11 cellular contexts compared by ENCODE assay signal in the genomic region with DNA sequence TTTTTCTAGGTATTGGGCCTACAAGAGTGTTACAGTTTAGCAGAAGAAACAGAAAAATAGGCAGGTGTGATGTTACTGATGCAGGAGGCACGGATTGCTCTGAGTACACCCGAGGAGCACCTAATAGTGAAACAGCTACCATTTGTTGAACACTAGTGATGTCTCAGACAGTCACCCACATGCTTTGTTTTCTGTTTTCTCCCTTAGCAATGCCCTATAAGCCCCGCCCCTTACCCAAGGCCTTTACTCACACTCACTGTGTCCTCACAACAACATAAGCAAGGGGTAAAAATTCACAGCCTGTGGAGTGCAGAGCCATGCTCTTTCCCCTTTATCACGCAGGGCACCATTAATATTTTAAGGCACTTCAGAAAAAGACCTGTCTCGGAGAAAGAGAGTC. TPM values are rescaled to one million over a fixed set of nuclear protein-coding genes. Genes with fewer than 3 reads are reported as not detected.
DNase-seq lines count a peak whose midpoint lies in the region; ATAC-seq and TF ChIP-seq lines count a peak whose summit lies in the region.
"Had no signal": no experiment of that assay in that cellular context is flagged by ENCODE, and none has a peak within 500 bp of the region (broad histone marks: within the 10 kb centered on the region; RNA-seq: fewer than 3 reads in every experiment).

No MANE protein-coding gene starts in this region.

- H3K56ac ChIP-seq in mesendoderm (ENCODE audit: low read length), result no peak overlapping the region

- no peak for TF ChIP-seq CTCF in foreskin keratinocyte (conservative IDR thresholded peaks at IDR 0.05)
- TF ChIP-seq CTCF in vagina (IDR thresholded peaks at IDR 0.05), result no peak

- no peak overlapping the region for H2AK5ac ChIP-seq in mesendoderm (ENCODE audit: low read length)

- no peaks in the 10 kb centered on the region for H3K79me1 ChIP-seq in mesendoderm (ENCODE audit: low read length)

- no peak overlapping the region for H2BK120ac ChIP-seq in mesendoderm (ENCODE audit: low read depth, low read length)

- H4K5ac ChIP-seq in mesendoderm (ENCODE audit: low read length), result no peak overlapping the region

- H3K27me3 ChIP-seq in foreskin keratinocyte, result no peaks in the 10 kb centered on the region
- no peaks in the 10 kb centered on the region for H3K27me3 ChIP-seq in vagina
- H3K27me3 ChIP-seq in mesendoderm (ENCODE audit: insufficient read depth, low read length, poor library complexity), result no peaks in the 10 kb centered on the region

- H4K8ac ChIP-seq in mesendoderm (ENCODE audit: low read depth, low read length), result no peak overlapping the region

- peak; percentile 44 for DNase-seq in stimulated activated CD4-positive, alpha-beta T cell treated with anti-CD3 and anti-CD28 coated beads, Interleukin-1b, Interleukin-23, amount 100 ng/mL, for 48 hours
- DNase-seq in stimulated activated CD4-positive, alpha-beta T cell treated with anti-CD3 and anti-CD28 coated beads, Interleukin-12 subunit alpha, Interleukin-12 subunit beta, amount 100 ng/mL, for 4 hours, result no peak
- DNase-seq in SK-MEL-5 (ENCODE audit: low read depth, low spot score), result peak; percentile 57
- DNase-seq in foreskin keratinocyte, result peak; percentile 88 to 94
- DNase-seq in vagina (ENCODE audit: extremely low spot score in 2 of 2), result no peak
- no peak for DNase-seq in mesendoderm
- DNase-seq in NCI-H526 (lab: John Stamatoyannopoulos, UW), result no peak
- no peak for DNase-seq in NCI-H1048 (lab: John Stamatoyannopoulos, UW)
- DNase-seq: C1 segment of cervical spinal cord, SHP77 treated with DMSO at 0.1 percent for 48 hours had no signal

- H3K23ac ChIP-seq in mesendoderm (ENCODE audit: low read length), result no peak overlapping the region

- no peaks in the 10 kb centered on the region for H3K79me2 ChIP-seq in mesendoderm (ENCODE audit: control insufficient read depth, insufficient read depth, low read length)

- no peaks in the 10 kb centered on the region for H3K9me3 ChIP-seq in vagina

- no peak overlapping the region for H3K9ac ChIP-seq in mesendoderm (ENCODE audit: low read length)

- no CpG with 5 or more reads among the region's 5 CpGs for WGBS in mesendoderm (ENCODE audit: extremely low coverage, insufficient coverage, low lambda C conversion rate)

- H3K4ac ChIP-seq in mesendoderm (ENCODE audit: low read depth, low read length), result no peak overlapping the region

- H3K36me3 ChIP-seq in vagina, result no peaks in the 10 kb centered on the region
- no peaks in the 10 kb centered on the region for H3K36me3 ChIP-seq in mesendoderm (ENCODE audit: control insufficient read depth, insufficient read depth, low read length)

- no peak for TF ChIP-seq POLR2A in vagina (IDR thresholded peaks at IDR 0.05)

- no peak overlapping the region for H2BK15ac ChIP-seq in mesendoderm (replicated peaks; ENCODE audit: low read depth)

- in situ Hi-C loops in SK-MEL-5 (cut with HindIII; ENCODE audit: low pct_unique_long_range_greater_than_20kb, low sequenced_read_pairs), result no loop called here

- no peak overlapping the region for H2BK5ac ChIP-seq in mesendoderm (ENCODE audit: low read length)

- peaks cover 26% of the 10 kb centered on the region for H3K4me1 ChIP-seq in foreskin keratinocyte
- peaks cover 20% of the 10 kb centered on the region for H3K4me1 ChIP-seq in vagina
- no peaks in the 10 kb centered on the region for H3K4me1 ChIP-seq in mesendoderm (ENCODE audit: control insufficient read depth, low read depth, low read length)

- ATAC-seq in foreskin keratinocyte, result peak; percentile 86
- ATAC-seq: stimulated activated memory B cell treated with anti-CD40 and anti-IgM and Interleukin-4, amounts not matched to agents 10 μg/mL and 1 μg/mL and 100 μg/mL, for 72 hours had no signal

- intact Hi-C loops in vagina (cut with DNase I), result no loop called here

- no peak overlapping the region for H3K18ac ChIP-seq in mesendoderm (ENCODE audit: low read length)

- peak overlapping the region; percentile 99 for H3K27ac ChIP-seq in foreskin keratinocyte
- H3K27ac ChIP-seq in vagina, result peak overlapping the region; percentile 62
- no peak overlapping the region for H3K27ac ChIP-seq in mesendoderm (ENCODE audit: low read depth, low read length)

- H3K4me2 ChIP-seq in mesendoderm (ENCODE audit: low read length), result no peak overlapping the region

- no peak overlapping the region for H3K4me3 ChIP-seq in vagina
- H3K4me3 ChIP-seq in mesendoderm (ENCODE audit: low read length), result no peak overlapping the region

RNA-seq across cellular contexts. Expression of a gene that starts 25.7 kb away (rescaled TPM):
- total RNA-seq in SK-MEL-5 (2014; rRNA removed; shearing (Covaris generic)), result 55.1 and 56.4 TPM in 2 replicates
- polyA plus RNA-seq in SK-MEL-5 (2015; cell fraction: cytosol; rRNA removed), result 196 and 229 TPM in 2 replicates
- 73.7 and 81.6 TPM in 2 replicates for polyA plus RNA-seq in SK-MEL-5 (2015; cell fraction: nucleus; rRNA removed)
- total RNA-seq in foreskin keratinocyte (72.8 and 73.9 TPM in 2 replicates), vagina (39.3 TPM)
- polyA plus RNA-seq in foreskin keratinocyte, result 38.7 and 44.5 TPM in 2 replicates
- polyA plus RNA-seq in mesendoderm (2013, experiment 1 of 2), result 148 TPM
- 159 TPM for polyA plus RNA-seq in mesendoderm (2013, experiment 2 of 2)

RNA-seq across cellular contexts. Expression of a gene that starts 50.1 kb away (rescaled TPM):
- 15.7 and 16.4 TPM in 2 replicates for total RNA-seq in SK-MEL-5 (2014; rRNA removed; shearing (Covaris generic))
- polyA plus RNA-seq in SK-MEL-5 (2015; cell fraction: cytosol; rRNA removed), result 9.2 and 11.7 TPM in 2 replicates
- polyA plus RNA-seq in SK-MEL-5 (2015; cell fraction: nucleus; rRNA removed), result 41.4 and 45.4 TPM in 2 replicates
- total RNA-seq in foreskin keratinocyte (18.4 and 19.1 TPM in 2 replicates), vagina (10.6 TPM)
- 3.4 and 4.5 TPM in 2 replicates for polyA plus RNA-seq in foreskin keratinocyte
- polyA plus RNA-seq in mesendoderm (2013, experiment 1 of 2), result 10.3 TPM
- 10.3 TPM for polyA plus RNA-seq in mesendoderm (2013, experiment 2 of 2)

RNA-seq across cellular contexts. Expression of a gene that starts 50.3 kb away (rescaled TPM):
- 13.6 and 16.7 TPM in 2 replicates for total RNA-seq in SK-MEL-5 (2014; rRNA removed; shearing (Covaris generic))
- 8.5 and 16.5 TPM in 2 replicates for polyA plus RNA-seq in SK-MEL-5 (2015; cell fraction: cytosol; rRNA removed)
- 13.5 and 13.8 TPM in 2 replicates for polyA plus RNA-seq in SK-MEL-5 (2015; cell fraction: nucleus; rRNA removed)
- total RNA-seq in foreskin keratinocyte (24.2 and 30.0 TPM in 2 replicates), vagina (3.2 TPM)
- polyA plus RNA-seq in foreskin keratinocyte, result 10.6 and 13.2 TPM in 2 replicates
- polyA plus RNA-seq in mesendoderm (2013, experiment 1 of 2), result 23.4 TPM
- polyA plus RNA-seq in mesendoderm (2013, experiment 2 of 2), result 22.4 TPM

RNA-seq across cellular contexts. Expression of a gene that starts 51.9 kb away (rescaled TPM):
- total RNA-seq in SK-MEL-5 (2014; rRNA removed; shearing (Covaris generic)), result 2,048 and 2,147 TPM in 2 replicates
- polyA plus RNA-seq in SK-MEL-5 (2015; cell fraction: cytosol; rRNA removed), result 1,731 and 2,172 TPM in 2 replicates
- 829 and 918 TPM in 2 replicates for polyA plus RNA-seq in SK-MEL-5 (2015; cell fraction: nucleus; rRNA removed)
- total RNA-seq in foreskin keratinocyte, result 141 and 152 TPM in 2 replicates
- polyA plus RNA-seq in foreskin keratinocyte, result 216 and 249 TPM in 2 replicates
- 417 TPM for total RNA-seq in vagina
- polyA plus RNA-seq in mesendoderm (2013, experiment 1 of 2), result 9.2 TPM
- 9.7 TPM for polyA plus RNA-seq in mesendoderm (2013, experiment 2 of 2)

Comparison
In these comparisons a context has a peak if more than half of its experiments do, and no peak if none do; other contexts are left out.
1. DNase-seq: peak in stimulated activated CD4-positive, alpha-beta T cell treated with anti-CD3 and anti-CD28 coated beads, Interleukin-1b, Interleukin-23, amount 100 ng/mL, for 48 hours (single experiment), SK-MEL-5 (single experiment) and foreskin keratinocyte (2 of 2); none in stimulated activated CD4-positive, alpha-beta T cell treated with anti-CD3 and anti-CD28 coated beads, Interleukin-12 subunit alpha, Interleukin-12 subunit beta, amount 100 ng/mL, for 4 hours (single experiment), vagina (0 of 2), mesendoderm (single experiment), NCI-H526 (0 of 2) and NCI-H1048 (single experiment).